ENCODE assay signal across 13 cellular contexts in genomic region chr6:110884321-110884720, GRCh38. TPM values are rescaled to one million over a fixed set of nuclear protein-coding genes. Genes with fewer than 3 reads are reported as not detected.
A peak's percentile ranks its signal among the peaks of the same experiment; 100 is the strongest.
DNase-seq lines count a peak whose midpoint lies in the region; ATAC-seq and TF ChIP-seq lines count a peak whose summit lies in the region.
"Had no signal": no experiment of that assay in that cellular context is flagged by ENCODE, and none has a peak within 500 bp of the region (broad histone marks: within the 10 kb centered on the region; RNA-seq: fewer than 3 reads in every experiment).

No MANE protein-coding gene starts in this region.

- H3K9me2 ChIP-seq in DOHH2 (replicated peaks; ENCODE audit: control insufficient read depth, low read length) = no peaks in the 10 kb centered on the region

- H3K4me1 ChIP-seq in DOHH2 (ENCODE audit: control insufficient read depth, low read length) = peaks cover 67% of the 10 kb centered on the region
- peaks cover 44 to 51% of the 10 kb centered on the region in 2 donors for H3K4me1 ChIP-seq in naive thymus-derived CD4-positive, alpha-beta T cell (ENCODE audit: control insufficient read depth in 2 of 2, insufficient read depth in 2 of 2, low read length in 2 of 2)

- no peak overlapping the region for H3K4me3 ChIP-seq in DOHH2 (ENCODE audit: low read length)
- no peak overlapping the region for H3K4me3 ChIP-seq in naive thymus-derived CD4-positive, alpha-beta T cell (ENCODE audit: low read length)
- H3K4me3 ChIP-seq: A549, ovary, SJSA1, smooth muscle cell had no signal

- H3K79me2 ChIP-seq in DOHH2 (ENCODE audit: control insufficient read depth, low read length) = peaks cover 100% of the 10 kb centered on the region

- intact Hi-C loops in activated CD4-positive, alpha-beta T cell treated with anti-CD3 and anti-CD28 coated beads, Interleukin-2, amount 10 ng/mL, durations not matched to agents 24 days and 14 days (cut with micrococcal nuclease) = no loop called here
- intact Hi-C loops in activated B cell treated with CpG ODN at 0.5 μM for 24 hours (cut with micrococcal nuclease) = no loop called here
- intact Hi-C loops in naive thymus-derived CD4-positive, alpha-beta T cell (cut with micrococcal nuclease) = no loop called here

- CTCF ChIA-PET in activated B cell treated with CpG ODN at 0.5 μM for 24 hours (lab: Charles Lee) = no interaction called here
- CTCF ChIA-PET in naive thymus-derived CD4-positive, alpha-beta T cell (lab: Charles Lee) = interaction anchor here (1.2 kb wide), 1 partner anchor 202 kb away, joined by 3 read pairs; no protein-coding TSS in a partner anchor

- peaks cover 87% of the 10 kb centered on the region for H3K36me3 ChIP-seq in DOHH2 (ENCODE audit: control insufficient read depth, low read length)
- peaks cover 0 to 10% (median 0%) of the 10 kb centered on the region in 3 experiments for H3K36me3 ChIP-seq in naive thymus-derived CD4-positive, alpha-beta T cell (ENCODE audit: control insufficient read depth in 2 of 3, insufficient read depth in 3 of 3, low read length in 3 of 3)
- H3K36me3 ChIP-seq: ovary had no signal

- no peaks in the 10 kb centered on the region for H3K27me3 ChIP-seq in DOHH2 (ENCODE audit: control insufficient read depth, low read length)
- no peaks in the 10 kb centered on the region for H3K27me3 ChIP-seq in naive thymus-derived CD4-positive, alpha-beta T cell (ENCODE audit: control insufficient read depth in 2 of 2, insufficient read depth in 2 of 2, low read length in 2 of 2)
- H3K27me3 ChIP-seq: ovary, SJSA1 had no signal

- H3K4me1 Mint-ChIP-seq in activated CD4-positive, alpha-beta T cell treated with anti-CD3 and anti-CD28 coated beads, Interleukin-2, amount 10 ng/mL, durations not matched to agents 24 days and 14 days = peaks cover 52% of the 10 kb centered on the region
- H3K4me1 Mint-ChIP-seq in activated B cell treated with CpG ODN at 0.5 μM for 24 hours = peaks cover 82% of the 10 kb centered on the region
- H3K4me1 Mint-ChIP-seq in naive thymus-derived CD4-positive, alpha-beta T cell = peaks cover 50 to 90% (median 78%) of the 10 kb centered on the region in 7 donors

- no peak overlapping the region for H3K27ac ChIP-seq in DOHH2 (ENCODE audit: low read depth, low read length)
- no peak overlapping the region for H3K27ac ChIP-seq in naive thymus-derived CD4-positive, alpha-beta T cell (ENCODE audit: low read depth, low read length)
- H3K27ac ChIP-seq: ovary, SJSA1 had no signal

- no peak overlapping the region for H3K4me3 Mint-ChIP-seq in activated CD4-positive, alpha-beta T cell treated with anti-CD3 and anti-CD28 coated beads, Interleukin-2, amount 10 ng/mL, durations not matched to agents 24 days and 14 days
- no peak overlapping the region for H3K4me3 Mint-ChIP-seq in activated B cell treated with CpG ODN at 0.5 μM for 24 hours
- H3K4me3 Mint-ChIP-seq in naive thymus-derived CD4-positive, alpha-beta T cell = peak overlapping the region in 6 of 10 donors; percentile 11 to 55 (median 38)

- H4K20me1 ChIP-seq in DOHH2 (ENCODE audit: control insufficient read depth, insufficient read depth, low read depth, low read length) = peaks cover 69% of the 10 kb centered on the region

- ATAC-seq in activated B cell treated with CpG ODN at 0.5 μM for 24 hours (ENCODE audit: low read depth) = peak; percentile 31
- no peak for ATAC-seq in naive thymus-derived CD4-positive, alpha-beta T cell
- no peak for ATAC-seq in HG03565 (IDR thresholded peaks at IDR 0.05; ENCODE audit: unreplicated experiment)
- no peak for ATAC-seq in GM18520 (IDR thresholded peaks at IDR 0.05; ENCODE audit: unreplicated experiment)
- no peak for ATAC-seq in GM18517 (IDR thresholded peaks at IDR 0.05; ENCODE audit: unreplicated experiment)
- ATAC-seq: A549 had no signal

- H3F3A ChIP-seq in DOHH2 (ENCODE audit: control insufficient read depth, insufficient read depth) = peaks cover 4% of the 10 kb centered on the region

- H3K27me3 Mint-ChIP-seq in activated CD4-positive, alpha-beta T cell treated with anti-CD3 and anti-CD28 coated beads, Interleukin-2, amount 10 ng/mL, durations not matched to agents 24 days and 14 days = no peaks in the 10 kb centered on the region
- no peaks in the 10 kb centered on the region for H3K27me3 Mint-ChIP-seq in activated B cell treated with CpG ODN at 0.5 μM for 24 hours
- no peaks in the 10 kb centered on the region for H3K27me3 Mint-ChIP-seq in naive thymus-derived CD4-positive, alpha-beta T cell

- DNase-seq in activated CD4-positive, alpha-beta T cell treated with anti-CD3 and anti-CD28 coated beads, Interleukin-2, amount 10 ng/mL, durations not matched to agents 24 days and 14 days = no peak
- DNase-seq in activated CD4-positive, alpha-beta T cell treated with anti-CD3 and anti-CD28 coated beads, Interleukin-2, amount 50 U/mL, for 48 hours = no peak
- no peak for DNase-seq in activated B cell treated with CpG ODN at 0.5 μM for 24 hours
- no peak for DNase-seq in naive thymus-derived CD4-positive, alpha-beta T cell
- DNase-seq: mesenchymal stem cell, ovary had no signal

- no peaks in the 10 kb centered on the region for H3K9me3 Mint-ChIP-seq in activated CD4-positive, alpha-beta T cell treated with anti-CD3 and anti-CD28 coated beads, Interleukin-2, amount 10 ng/mL, durations not matched to agents 24 days and 14 days
- H3K9me3 Mint-ChIP-seq in activated B cell treated with CpG ODN at 0.5 μM for 24 hours = no peaks in the 10 kb centered on the region
- H3K9me3 Mint-ChIP-seq in naive thymus-derived CD4-positive, alpha-beta T cell = no peaks in the 10 kb centered on the region

- peak overlapping the region; percentile 20 for H3K4me2 ChIP-seq in DOHH2 (ENCODE audit: low read length)
- H3K4me2 ChIP-seq: A549, smooth muscle cell had no signal

- TF ChIP-seq CTCF in DOHH2 (IDR thresholded peaks at IDR 0.05; ENCODE audit: low read depth, low read length, poor library complexity, severe bottlenecking) = no peak
- TF ChIP-seq CTCF in activated B cell treated with CpG ODN at 0.5 μM for 24 hours (IDR thresholded peaks at IDR 0.05) = no peak

- POLR2A ChIA-PET in activated B cell treated with CpG ODN at 0.5 μM for 24 hours (lab: Charles Lee) = interaction anchor here (3.6 kb wide), 1 partner anchor 7 kb away, joined by 30 read pairs; no protein-coding TSS in a partner anchor
- POLR2A ChIA-PET in naive thymus-derived CD4-positive, alpha-beta T cell (lab: Charles Lee) = interaction anchor here (4.2 kb wide), 1 partner anchor 9 kb away, joined by 32 read pairs; the partner anchor contains the start of gene AMD1

- peak overlapping the region; percentile 6 for H3K27ac Mint-ChIP-seq in activated CD4-positive, alpha-beta T cell treated with anti-CD3 and anti-CD28 coated beads, Interleukin-2, amount 10 ng/mL, durations not matched to agents 24 days and 14 days
- H3K27ac Mint-ChIP-seq in activated B cell treated with CpG ODN at 0.5 μM for 24 hours = peak overlapping the region; percentile 59
- H3K27ac Mint-ChIP-seq in naive thymus-derived CD4-positive, alpha-beta T cell = peak overlapping the region in 8 of 9 donors; percentile 8 to 71 (median 50)

- H3K36me3 Mint-ChIP-seq in activated CD4-positive, alpha-beta T cell treated with anti-CD3 and anti-CD28 coated beads, Interleukin-2, amount 10 ng/mL, durations not matched to agents 24 days and 14 days (ENCODE audit: low read depth) = peaks cover 35% of the 10 kb centered on the region
- peaks cover 11% of the 10 kb centered on the region for H3K36me3 Mint-ChIP-seq in activated B cell treated with CpG ODN at 0.5 μM for 24 hours (ENCODE audit: low read depth)
- H3K36me3 Mint-ChIP-seq in naive thymus-derived CD4-positive, alpha-beta T cell = peaks cover 0 to 9% (median 4%) of the 10 kb centered on the region in 5 donors

- H3K9me3 ChIP-seq in DOHH2 (ENCODE audit: control insufficient read depth, insufficient read depth, low read length) = no peaks in the 10 kb centered on the region
- no peaks in the 10 kb centered on the region for H3K9me3 ChIP-seq in naive thymus-derived CD4-positive, alpha-beta T cell (ENCODE audit: control insufficient read depth in 2 of 3, low read length in 3 of 3)
- H3K9me3 ChIP-seq: A549, ovary, SJSA1 had no signal

RNA-seq across cellular contexts. Expression of gene AMD1, which starts 9.7 kb away (rescaled TPM):
- total RNA-seq in activated CD4-positive, alpha-beta T cell treated with anti-CD3 and anti-CD28 coated beads, Interleukin-2, amount 10 ng/mL, durations not matched to agents 24 days and 14 days = 108 and 113 TPM in 2 replicates
- 61.7 and 65.5 TPM in 2 replicates for total RNA-seq in activated B cell treated with CpG ODN at 0.5 μM for 24 hours
- 100 to 1,000 TPM in 2 of 5 experiments, 10 to 100 TPM in 3; 61.1 to 105 (median 73.8) TPM for total RNA-seq in naive thymus-derived CD4-positive, alpha-beta T cell
- 10 to 100 TPM; 54.9 to 55.4 TPM for polyA plus RNA-seq in naive thymus-derived CD4-positive, alpha-beta T cell

Comparison
In these comparisons a context has a peak if more than half of its experiments do, and no peak if none do; other contexts are left out.
1. H3K27ac Mint-ChIP-seq: peak in every context shown above with its lines; median percentile 59 in activated B cell treated with CpG ODN at 0.5 μM for 24 hours; 50 in naive thymus-derived CD4-positive, alpha-beta T cell; 6 in activated CD4-positive, alpha-beta T cell treated with anti-CD3 and anti-CD28 coated beads, Interleukin-2, amount 10 ng/mL, durations not matched to agents 24 days and 14 days.
2. H3K4me3 Mint-ChIP-seq: peak in naive thymus-derived CD4-positive, alpha-beta T cell (6 of 10); none in activated CD4-positive, alpha-beta T cell treated with anti-CD3 and anti-CD28 coated beads, Interleukin-2, amount 10 ng/mL, durations not matched to agents 24 days and 14 days (single experiment) and activated B cell treated with CpG ODN at 0.5 μM for 24 hours (single experiment).